Comparison of ENCODE assay signal across 1 cellular context in genomic region chr16:28923231-28923587, GRCh38.
TF ChIP-seq lines count a peak whose summit lies in the region.

No MANE protein-coding gene starts in this region.

TF ChIP-seq in HCT116, 20 proteins besides CTCF, POLR2A, EP300 and RAD21 (continued from another document):
- TF ChIP-seq REST (IDR thresholded peaks at IDR 0.05; ENCODE audit: low read depth): no peak
- no peak for TF ChIP-seq EZH2phosphoT487 (IDR thresholded peaks at IDR 0.05; ENCODE audit: borderline replicate concordance)
- TF ChIP-seq EGR1 (IDR thresholded peaks at IDR 0.05; ENCODE audit: low read depth): no peak
- TF ChIP-seq YY1 (IDR thresholded peaks at IDR 0.05; ENCODE audit: extremely low read depth, insufficient replicate concordance, low read depth, low read length): no peak
- no peak for TF ChIP-seq SRF (IDR thresholded peaks at IDR 0.05; ENCODE audit: low read depth)
- no peak for TF ChIP-seq EZH2 (IDR thresholded peaks at IDR 0.05)
